ENCODE assay signal across 18 cellular contexts in the genomic region with DNA sequence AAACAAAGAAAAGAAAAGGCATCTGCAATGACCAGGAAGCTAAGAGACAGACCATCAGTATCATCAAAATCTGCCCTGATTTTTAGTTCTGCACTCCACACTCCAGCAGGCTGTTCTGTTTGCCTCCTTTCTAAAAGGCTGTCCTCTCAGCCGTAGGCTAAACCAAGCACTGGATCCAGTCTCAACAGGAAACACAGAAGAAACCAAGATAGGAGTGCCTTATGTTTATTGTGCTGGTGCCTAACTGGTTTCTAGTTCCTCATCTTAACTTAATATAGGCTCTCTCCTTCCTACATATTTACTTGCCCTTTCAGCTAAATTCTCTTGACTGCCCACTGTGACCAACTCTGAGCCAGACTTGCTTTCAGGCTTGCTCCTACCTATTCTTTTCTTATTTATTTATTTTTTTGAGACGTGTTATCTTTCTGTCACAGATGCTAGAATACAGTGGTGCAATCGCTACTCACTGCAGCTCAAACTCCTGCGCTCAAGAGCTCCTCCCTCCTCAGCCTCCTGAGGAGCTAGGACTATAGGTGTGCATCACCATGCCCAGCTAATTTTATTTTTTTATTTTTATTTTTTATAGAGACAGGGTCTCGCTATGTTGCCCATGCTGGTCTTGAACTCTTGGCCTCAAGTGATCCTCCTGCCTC. TPM values are rescaled to one million over a fixed set of nuclear protein-coding genes. Genes with fewer than 3 reads are reported as not detected.
DNase-seq lines count a peak whose midpoint lies in the region; ATAC-seq and TF ChIP-seq lines count a peak whose summit lies in the region.
"Had no signal": no experiment of that assay in that cellular context is flagged by ENCODE, and none has a peak within 500 bp of the region (broad histone marks: within the 10 kb centered on the region; RNA-seq: fewer than 3 reads in every experiment).

No MANE protein-coding gene starts in this region.

- 90 to 93% methylated on average over 5 of the region's 5 CpGs for WGBS in tibial nerve, 2 donors

- H3K36me3 ChIP-seq in tibial nerve: peaks cover 0 to 30% (median 7%) of the 10 kb centered on the region in 3 donors
- H3K36me3 ChIP-seq: cardiac muscle cell had no signal

- DNase-seq in activated CD4-positive, alpha-beta T cell treated with anti-CD3 and anti-CD28 coated beads, Interleukin-2, amount 10 ng/mL, durations not matched to agents 24 days and 14 days: no peak
- no peak for DNase-seq in activated CD4-positive, alpha-beta T cell treated with anti-CD3 and anti-CD28 coated beads, Interleukin-2, amount 50 U/mL, for 1 hour
- DNase-seq in activated B cell treated with CpG ODN at 0.5 μM for 24 hours (no peak), naive B cell (peak; percentile 30), tibial nerve (ENCODE audit: low spot score in 2 of 2) (no peak)
- DNase-seq: activated naive CD4-positive, alpha-beta T cell treated with anti-CD3 and anti-CD28 coated beads, Interleukin-2, amount 50 U/mL, for 16 hours; Caco-2; H9; mesenchymal stem cell; NCI-H187 treated with DMSO at 0.1 percent for 48 hours; NCI-H524; RPMI8226 had no signal

- POLR2A ChIA-PET in activated B cell treated with CpG ODN at 0.5 μM for 24 hours (lab: Charles Lee): interaction anchor here (0.6 to 1.5 kb wide), 2 partner anchors 13 to 31 kb away, joined by 6 to 9 read pairs; partner anchors contain the start of gene POC1B

- CTCF ChIA-PET in activated B cell treated with CpG ODN at 0.5 μM for 24 hours (lab: Charles Lee): interaction anchor here (1.3 kb wide), 1 partner anchor 23 kb away, joined by 5 read pairs; no protein-coding TSS in a partner anchor

- TF ChIP-seq EP300 in tibial nerve (IDR thresholded peaks at IDR 0.05): no peak

- no peak for TF ChIP-seq POLR2A in tibial nerve (IDR thresholded peaks at IDR 0.05)

- TF ChIP-seq CTCF in activated B cell treated with CpG ODN at 0.5 μM for 24 hours (IDR thresholded peaks at IDR 0.05) (no peak), tibial nerve (IDR thresholded peaks at IDR 0.05) (no peak)

- no peak overlapping the region for H3K4me3 Mint-ChIP-seq in activated CD4-positive, alpha-beta T cell treated with anti-CD3 and anti-CD28 coated beads, Interleukin-2, amount 10 ng/mL, durations not matched to agents 24 days and 14 days
- H3K4me3 Mint-ChIP-seq in activated B cell treated with CpG ODN at 0.5 μM for 24 hours (peak overlapping the region; percentile 26), naive B cell (peak overlapping the region; percentile 9 to 87 (median 57))
- H3K4me3 Mint-ChIP-seq: H9 had no signal

- H3K4me3 ChIP-seq in tibial nerve: no peak overlapping the region
- H3K4me3 ChIP-seq: cardiac muscle cell, gastroesophageal sphincter had no signal

- no peaks in the 10 kb centered on the region for H3K9me3 Mint-ChIP-seq in activated CD4-positive, alpha-beta T cell treated with anti-CD3 and anti-CD28 coated beads, Interleukin-2, amount 10 ng/mL, durations not matched to agents 24 days and 14 days
- H3K9me3 Mint-ChIP-seq in activated B cell treated with CpG ODN at 0.5 μM for 24 hours: no peaks in the 10 kb centered on the region
- H3K9me3 Mint-ChIP-seq in naive B cell: no peaks in the 10 kb centered on the region

- H3K27ac Mint-ChIP-seq in activated CD4-positive, alpha-beta T cell treated with anti-CD3 and anti-CD28 coated beads, Interleukin-2, amount 10 ng/mL, durations not matched to agents 24 days and 14 days: peak overlapping the region; percentile 96
- H3K27ac Mint-ChIP-seq in activated B cell treated with CpG ODN at 0.5 μM for 24 hours (peak overlapping the region; percentile 62), naive B cell (peak overlapping the region; percentile 75 to 90 (median 86))

- ATAC-seq in GM21825 (IDR thresholded peaks at IDR 0.05; ENCODE audit: unreplicated experiment) (peak; percentile 46), activated B cell treated with CpG ODN at 0.5 μM for 24 hours (ENCODE audit: low read depth) (peak; percentile 53), naive B cell (ENCODE audit: low read depth in 2 of 2) (peak; percentile 78 to 91), GM21423 (IDR thresholded peaks at IDR 0.05; ENCODE audit: unreplicated experiment) (no peak), GM19328 (IDR thresholded peaks at IDR 0.05; ENCODE audit: unreplicated experiment) (no peak)
- ATAC-seq: gastroesophageal sphincter had no signal

- H3K27me3 Mint-ChIP-seq in activated CD4-positive, alpha-beta T cell treated with anti-CD3 and anti-CD28 coated beads, Interleukin-2, amount 10 ng/mL, durations not matched to agents 24 days and 14 days: no peaks in the 10 kb centered on the region
- H3K27me3 Mint-ChIP-seq in activated B cell treated with CpG ODN at 0.5 μM for 24 hours: no peaks in the 10 kb centered on the region
- no peaks in the 10 kb centered on the region for H3K27me3 Mint-ChIP-seq in naive B cell
- H3K27me3 Mint-ChIP-seq: stimulated activated naive CD8-positive, alpha-beta T cell treated with anti-CD3 and anti-CD28 coated beads, Interleukin-15, amount 100 ng/mL, for 72 hours had no signal

- H3K36me3 Mint-ChIP-seq in activated CD4-positive, alpha-beta T cell treated with anti-CD3 and anti-CD28 coated beads, Interleukin-2, amount 10 ng/mL, durations not matched to agents 24 days and 14 days (ENCODE audit: low read depth): peaks cover 37% of the 10 kb centered on the region
- H3K36me3 Mint-ChIP-seq in activated B cell treated with CpG ODN at 0.5 μM for 24 hours (ENCODE audit: low read depth) (peaks cover 25% of the 10 kb centered on the region), naive B cell (peaks cover 12 to 17% of the 10 kb centered on the region in 2 donors)

- intact Hi-C loops in activated CD4-positive, alpha-beta T cell treated with anti-CD3 and anti-CD28 coated beads, Interleukin-2, amount 10 ng/mL, durations not matched to agents 24 days and 14 days (cut with micrococcal nuclease): loop anchor here (1.0 kb wide), 3 partner anchors 21 to 268 kb away; partner anchors contain the start of gene DUSP6
- intact Hi-C loops in activated B cell treated with CpG ODN at 0.5 μM for 24 hours (cut with micrococcal nuclease): loop anchor here (2.0 kb wide), 1 partner anchor 31 kb away; the partner anchor contains the start of gene GALNT4

- H3K27ac ChIP-seq in tibial nerve: no peak overlapping the region
- H3K27ac ChIP-seq: cardiac muscle cell, gastroesophageal sphincter had no signal

- H3K4me1 Mint-ChIP-seq in activated CD4-positive, alpha-beta T cell treated with anti-CD3 and anti-CD28 coated beads, Interleukin-2, amount 10 ng/mL, durations not matched to agents 24 days and 14 days: peaks cover 14% of the 10 kb centered on the region
- H3K4me1 Mint-ChIP-seq in activated B cell treated with CpG ODN at 0.5 μM for 24 hours (peaks cover 37% of the 10 kb centered on the region), naive B cell (peaks cover 33 to 43% (median 38%) of the 10 kb centered on the region in 3 donors)

- no peaks in the 10 kb centered on the region for H3K9me3 ChIP-seq in tibial nerve
- H3K9me3 ChIP-seq: Caco-2, gastroesophageal sphincter had no signal

- no peaks in the 10 kb centered on the region for H3K27me3 ChIP-seq in tibial nerve
- H3K27me3 ChIP-seq: cardiac muscle cell, gastroesophageal sphincter had no signal

- H3K4me1 ChIP-seq in tibial nerve: peaks cover 0 to 10% (median 4%) of the 10 kb centered on the region in 4 donors
- H3K4me1 ChIP-seq: Caco-2, gastroesophageal sphincter had no signal

RNA-seq across cellular contexts. Expression of gene GALNT4, which starts 30.8 kb away (rescaled TPM):
- total RNA-seq in activated CD4-positive, alpha-beta T cell treated with anti-CD3 and anti-CD28 coated beads, Interleukin-2, amount 10 ng/mL, durations not matched to agents 24 days and 14 days: 6.9 and 7.6 TPM in 2 replicates
- 6.2 and 6.3 TPM in 2 replicates for total RNA-seq in activated B cell treated with CpG ODN at 0.5 μM for 24 hours
- 1 to 10 TPM in 5 of 6 donors, not detected in 1; 2.7 to 8.1 (median 6.6) TPM for polyA plus RNA-seq in naive B cell (ENCODE audit: low read depth in 6 of 6)
- 1 to 10 TPM; 2.7 to 5.9 (median 5.0) TPM for total RNA-seq in tibial nerve

RNA-seq across cellular contexts. Expression of gene POC1B, which starts 32.1 kb away (rescaled TPM):
- 21.5 and 22.6 TPM in 2 replicates for total RNA-seq in activated CD4-positive, alpha-beta T cell treated with anti-CD3 and anti-CD28 coated beads, Interleukin-2, amount 10 ng/mL, durations not matched to agents 24 days and 14 days
- 21.7 and 27.3 TPM in 2 replicates for total RNA-seq in activated B cell treated with CpG ODN at 0.5 μM for 24 hours
- polyA plus RNA-seq in naive B cell (ENCODE audit: low read depth in 6 of 6): 10 to 100 TPM; 41.2 to 65.8 (median 45.1) TPM
- 10 to 100 TPM; 22.7 to 38.7 (median 25.1) TPM for total RNA-seq in tibial nerve

Comparison
In these comparisons a context has a peak if more than half of its experiments do, and no peak if none do; other contexts are left out.
1. ATAC-seq: peak in GM21825 (single experiment), activated B cell treated with CpG ODN at 0.5 μM for 24 hours (single experiment) and naive B cell (2 of 2); none in GM21423 (single experiment) and GM19328 (single experiment).
2. Peak in every context shown above with its lines, with median percentiles within 50 percentile points of each other: H3K27ac Mint-ChIP-seq.